ENCODE assay signal across 35 cellular contexts in genomic region chr2:124310671-124311070, GRCh38.
"Had no signal": no experiment of that assay in that cellular context is flagged by ENCODE, and none has a peak within 500 bp of the region (broad histone marks: within the 10 kb centered on the region; RNA-seq: fewer than 3 reads in every experiment).

No MANE protein-coding gene starts in this region.

- H3K9ac ChIP-seq: KMS-11 had no signal

- H3K4me2 ChIP-seq: KMS-11 had no signal

- H3K9me3 ChIP-seq: MG63 had no signal

- H3K27me3 ChIP-seq: MG63 had no signal

- H3K27ac ChIP-seq: KMS-11 had no signal

- H3K36me3 ChIP-seq: MG63 had no signal

- DNase-seq: Kasumi-1, KBM-7, KG1, MG63, MM.1S, MV-4-11, NCI-H1048, NCI-H1092, NCI-H1092 treated with DMSO at 0.1 percent for 48 hours, NCI-H1105, NCI-H1105 treated with DMSO at 0.1 percent for 48 hours, NCI-H1417, NCI-H1417 treated with DMSO at 0.1 percent for 48 hours, NCI-H1436, NCI-H1436 treated with DMSO at 0.1 percent for 48 hours, NCI-H146, NCI-H1694, NCI-H1694 treated with DMSO at 0.1 percent for 48 hours, NCI-H187, NCI-H187 treated with DMSO at 0.1 percent for 48 hours, NCI-H1930, NCI-H2029, NCI-H2029 treated with DMSO at 0.1 percent for 48 hours, NCI-H2081, NCI-H2081 treated with DMSO at 0.1 percent for 48 hours, NCI-H2107, NCI-H2171, NCI-H2171 treated with DMSO at 0.1 percent for 48 hours, NCI-H2227 treated with DMSO at 0.1 percent for 48 hours, NCI-H226, NCI-H345, NCI-H446, NCI-H446 treated with DMSO at 0.1 percent for 48 hours, NCI-H510A had no signal

- H3K4me3 ChIP-seq: MG63 had no signal
